Comparison of ENCODE assay signal across 14 cellular contexts in genomic region chr3:120172070-120172469, GRCh38.
A peak's percentile ranks its signal among the peaks of the same experiment; 100 is the strongest.
DNase-seq lines count a peak whose midpoint lies in the region; ATAC-seq, FAIRE-seq and TF ChIP-seq lines count a peak whose summit lies in the region.
"Had no signal": no experiment of that assay in that cellular context is flagged by ENCODE, and none has a peak within 500 bp of the region (broad histone marks: within the 10 kb centered on the region; RNA-seq: fewer than 3 reads in every experiment).

No MANE protein-coding gene starts in this region.

- no peak overlapping the region for H3K18ac ChIP-seq in neuronal stem cell (ENCODE audit: low read length)

- POLR2A ChIA-PET in AG04450 (lab: Yijun Ruan, JAX) = no interaction called here

- no peak overlapping the region for H4K91ac ChIP-seq in neuronal stem cell (ENCODE audit: low read depth, low read length, poor library complexity)

- no peak for FAIRE-seq in HTR-8/SVneo (lab: Jason Lieb, UNC)

- no peaks in the 10 kb centered on the region for H3K9me3 Mint-ChIP-seq in brain
- H3K9me3 Mint-ChIP-seq: activated B cell treated with CpG ODN at 0.5 μM for 24 hours had no signal

- no peak overlapping the region for H2BK12ac ChIP-seq in neuronal stem cell (ENCODE audit: low read length)

- no peak overlapping the region for H4K8ac ChIP-seq in neuronal stem cell (ENCODE audit: low read depth, low read length)

- no peak overlapping the region for H3K9ac ChIP-seq in neuronal stem cell (ENCODE audit: low read depth, low read length, poor library complexity)

- H2BK5ac ChIP-seq in neuronal stem cell (ENCODE audit: low read length) = no peak overlapping the region

- H3K4ac ChIP-seq in neuronal stem cell (ENCODE audit: low read length) = no peak overlapping the region

- ATAC-seq in GM18511 (IDR thresholded peaks at IDR 0.05; ENCODE audit: unreplicated experiment) = no peak

- H3K4me3 Mint-ChIP-seq in brain = no peak overlapping the region
- H3K4me3 Mint-ChIP-seq: activated B cell treated with CpG ODN at 0.5 μM for 24 hours, CD14-positive monocyte had no signal

- peaks cover under 1 to 2% of the 10 kb centered on the region in 2 donors for H3K4me1 ChIP-seq in neuronal stem cell (ENCODE audit: control insufficient read depth in 2 of 2, insufficient read depth in 1 of 2, low read depth in 1 of 2, low read length in 2 of 2)

- H3K27ac Mint-ChIP-seq in brain = peak overlapping the region in 3 of 5 experiments; percentile 38 to 70 (median 62)
- H3K27ac Mint-ChIP-seq: activated B cell treated with CpG ODN at 0.5 μM for 24 hours, CD14-positive monocyte had no signal

- H3K4me3 ChIP-seq in AG04450 (ENCODE audit: low read depth, low read length) (no peak overlapping the region), neuronal stem cell (ENCODE audit: low read length in 2 of 2) (no peak overlapping the region)

- TF ChIP-seq CTCF in AG04450 (IDR thresholded peaks at IDR 0.05; ENCODE audit: low read depth, low read length) (no peak), brain (conservative IDR thresholded peaks at IDR 0.05) (no peak)

- no peaks in the 10 kb centered on the region for H3K27me3 ChIP-seq in AG04450 (ENCODE audit: control insufficient read depth, insufficient read depth, low read length)
- no peaks in the 10 kb centered on the region for H3K27me3 ChIP-seq in neuronal stem cell (ENCODE audit: control insufficient read depth in 3 of 3, insufficient read depth in 3 of 3, low read depth in 1 of 3, low read length in 3 of 3)

- no CpG with 5 or more reads among the region's 6 CpGs for WGBS in neuronal stem cell (ENCODE audit: extremely low coverage in 2 of 2, insufficient read length in 2 of 2, insufficient replicate concordance in 1 of 2), 2 donors

- H3K79me1 ChIP-seq in neuronal stem cell (ENCODE audit: low read depth, low read length) = no peaks in the 10 kb centered on the region

- H3K27me3 Mint-ChIP-seq in brain = no peaks in the 10 kb centered on the region
- H3K27me3 Mint-ChIP-seq: activated B cell treated with CpG ODN at 0.5 μM for 24 hours had no signal

- H3K23ac ChIP-seq in neuronal stem cell (ENCODE audit: low read depth, low read length, poor library complexity) = no peak overlapping the region

- no peaks in the 10 kb centered on the region for H3K36me3 Mint-ChIP-seq in brain

- H3K14ac ChIP-seq in neuronal stem cell (ENCODE audit: low read length) = no peak overlapping the region

- H3K36me3 ChIP-seq in neuronal stem cell (replicated peaks in 1 of 2; ENCODE audit: control insufficient read depth in 2 of 2, insufficient read depth in 2 of 2, low read length in 2 of 2) = no peaks in the 10 kb centered on the region

- no peak overlapping the region for H2AFZ ChIP-seq in neuronal stem cell (ENCODE audit: low read length)

- H3K4me1 Mint-ChIP-seq in brain = peaks cover 4% of the 10 kb centered on the region
- H3K4me1 Mint-ChIP-seq: activated B cell treated with CpG ODN at 0.5 μM for 24 hours had no signal

- H2BK120ac ChIP-seq in neuronal stem cell (ENCODE audit: low read depth, low read length) = no peak overlapping the region

- CTCF ChIA-PET in AG04450 (lab: Charles Lee) = no interaction called here

- H2BK15ac ChIP-seq in neuronal stem cell (ENCODE audit: low read length) = no peak overlapping the region

- H3K9me3 ChIP-seq in AG04450 (ENCODE audit: control insufficient read depth, insufficient read depth, low read length) (no peaks in the 10 kb centered on the region; the same call in 1 of the 2 replicates), neuronal stem cell (replicated peaks in 1 of 2; ENCODE audit: control insufficient read depth in 2 of 2, insufficient read depth in 1 of 2, low read depth in 1 of 2, low read length in 2 of 2) (no peaks in the 10 kb centered on the region)

- H3K27ac ChIP-seq in AG04450 (ENCODE audit: low read depth, low read length) = peak overlapping the region; percentile 39
- H3K27ac ChIP-seq in neuronal stem cell (replicated peaks; ENCODE audit: low read length) = no peak overlapping the region

- no peak overlapping the region for H3K4me2 ChIP-seq in neuronal stem cell (ENCODE audit: insufficient read depth, low read length, poor library complexity, severe bottlenecking)

- H2AK5ac ChIP-seq in neuronal stem cell (ENCODE audit: low read depth, low read length) = no peak overlapping the region

- no peak for DNase-seq in AG04450 (ENCODE audit: low read depth, low spot score)
- DNase-seq in HCEC 1CT = peak; percentile 69
- DNase-seq in kidney tubule cell (ENCODE audit: low spot score) = peak; percentile 43
- DNase-seq in CD1c-positive myeloid dendritic cell (ENCODE audit: extremely low spot score) = no peak
- DNase-seq in neuronal stem cell (ENCODE audit: low spot score) = no peak
- DNase-seq in HTR-8/SVneo (ENCODE audit: insufficient read length, low spot score) = no peak
- DNase-seq: activated B cell treated with CpG ODN at 0.5 μM for 24 hours; NCI-H1436 treated with DMSO at 0.1 percent for 48 hours; NCI-H774; stimulated activated CD4-positive, alpha-beta T cell treated with anti-CD3 and anti-CD28 coated beads, Interleukin-4, amount 100 ng/mL, for 1 hour; stimulated activated naive CD4-positive, alpha-beta T cell had no signal

Comparison
In these comparisons a context has a peak if more than half of its experiments do, and no peak if none do; other contexts are left out.
1. DNase-seq: peak in HCEC 1CT (single experiment) and kidney tubule cell (single experiment); none in AG04450 (single experiment), CD1c-positive myeloid dendritic cell (single experiment), neuronal stem cell (single experiment) and HTR-8/SVneo (single experiment).